16 cellular contexts compared by ENCODE assay signal in genomic region chr15:26376243-26376642, GRCh38.
A peak's percentile ranks its signal among the peaks of the same experiment; 100 is the strongest.
DNase-seq lines count a peak whose midpoint lies in the region; ATAC-seq, FAIRE-seq and TF ChIP-seq lines count a peak whose summit lies in the region.
"Had no signal": no experiment of that assay in that cellular context is flagged by ENCODE, and none has a peak within 500 bp of the region (broad histone marks: within the 10 kb centered on the region; RNA-seq: fewer than 3 reads in every experiment).

No MANE protein-coding gene starts in this region.

- H3K9me3 ChIP-seq in esophagus squamous epithelium (peaks cover 0 to 23% (median 9%) of the 10 kb centered on the region in 3 donors), small intestine (ENCODE audit: control insufficient read depth, low read depth) (peaks cover 3% of the 10 kb centered on the region), pancreas (no peaks in the 10 kb centered on the region)
- H3K9me3 ChIP-seq: A549 had no signal

- peak; percentile 79 for DNase-seq in DMS 273 treated with DMSO at 0.1 percent for 48 hours (lab: John Stamatoyannopoulos, UW)
- DNase-seq in RKO (ENCODE audit: low spot score), result peak; percentile 9
- peak; percentile 57 for DNase-seq in inferior parietal cortex (ENCODE audit: extremely low spot score)
- no peak for DNase-seq in esophagus squamous epithelium (lab: John Stamatoyannopoulos, UW)
- DNase-seq in small intestine, result no peak
- DNase-seq in HuH-7 (ENCODE audit: low spot score), result no peak
- DNase-seq in pancreas, result no peak
- DNase-seq: CD8-positive, alpha-beta T cell; COR-L47; EL; KG1 had no signal

- no peak for ATAC-seq in pancreas
- ATAC-seq: A549; CD8-positive, alpha-beta T cell; HCT116 had no signal

- H3K4me3 ChIP-seq in esophagus squamous epithelium (no peak overlapping the region), small intestine (ENCODE audit: low read depth in 1 of 2, low read length in 2 of 2) (no peak overlapping the region), pancreas (no peak overlapping the region)
- H3K4me3 ChIP-seq: A549 had no signal

- H3K4me1 ChIP-seq in esophagus squamous epithelium (no peaks in the 10 kb centered on the region), small intestine (ENCODE audit: control insufficient read depth in 2 of 2, insufficient read depth in 1 of 2, low read depth in 1 of 2, low read length in 1 of 2) (no peaks in the 10 kb centered on the region), pancreas (no peaks in the 10 kb centered on the region)
- H3K4me1 ChIP-seq: A549 had no signal

- TF ChIP-seq CTCF in esophagus squamous epithelium (IDR thresholded peaks at IDR 0.05), result no peak
- TF ChIP-seq CTCF in pancreas (IDR thresholded peaks at IDR 0.05), result no peak

- 44 to 63% methylated on average over 2 of the region's 2 CpGs for WGBS in esophagus squamous epithelium, 2 donors
- 52 to 63% (median 53%) methylated on average over 2 of the region's 2 CpGs for WGBS in small intestine, 3 donors
- WGBS in pancreas, 2 donors, result 37 to 39% methylated on average over 2 of the region's 2 CpGs

- no peak for TF ChIP-seq POLR2A in esophagus squamous epithelium (IDR thresholded peaks at IDR 0.05)

- intact Hi-C loops in esophagus squamous epithelium (cut with DNase I) (no loop called here), pancreas (cut with DNase I) (no loop called here)

- FAIRE-seq in small intestine (lab: Jason Lieb, UNC) (no peak), pancreas (lab: Jason Lieb, UNC) (no peak)
- FAIRE-seq: A549, G401.6, GM12891, H54 had no signal

- no peaks in the 10 kb centered on the region for H3K36me3 ChIP-seq in esophagus squamous epithelium
- H3K36me3 ChIP-seq in small intestine (ENCODE audit: control insufficient read depth in 2 of 2, insufficient read depth in 2 of 2, low read length in 2 of 2), result no peaks in the 10 kb centered on the region
- no peaks in the 10 kb centered on the region for H3K36me3 ChIP-seq in pancreas

- H3K27ac ChIP-seq in esophagus squamous epithelium (no peak overlapping the region), small intestine (ENCODE audit: low read depth in 1 of 2, low read length in 1 of 2) (no peak overlapping the region), pancreas (no peak overlapping the region)
- H3K27ac ChIP-seq: A549 had no signal

- H3K27me3 ChIP-seq in esophagus squamous epithelium (no peaks in the 10 kb centered on the region), small intestine (ENCODE audit: control insufficient read depth in 2 of 2, insufficient read depth in 2 of 2, low read length in 2 of 2) (no peaks in the 10 kb centered on the region), pancreas (no peaks in the 10 kb centered on the region)

Comparison
In these comparisons a context has a peak if more than half of its experiments do, and no peak if none do; other contexts are left out.
1. DNase-seq: peak in DMS 273 treated with DMSO at 0.1 percent for 48 hours (single experiment), RKO (single experiment) and inferior parietal cortex (single experiment); none in esophagus squamous epithelium (single experiment), small intestine (single experiment), HuH-7 (single experiment) and pancreas (0 of 6).